ENCODE assay signal across 1 cellular context in genomic region chr7:66592597-66593146, GRCh38.
A peak's percentile ranks its signal among the peaks of the same experiment; 100 is the strongest.
TF ChIP-seq lines count a peak whose summit lies in the region.

No MANE protein-coding gene starts in this region.

TF ChIP-seq in HepG2, 621 proteins besides CTCF, POLR2A, EP300 and RAD21:
- TF ChIP-seq ZNF276 (CRISPR knock-in tag; IDR thresholded peaks at IDR 0.05; ENCODE audit: low read depth), result 0 out of 2 replicates have a peak, but pooled peaks have one; percentile 9
- 0 out of 2 replicates have a peak, but pooled peaks have one; percentile 1 for TF ChIP-seq ZNF589 (CRISPR knock-in tag; conservative IDR thresholded peaks at IDR 0.05)
- TF ChIP-seq NAIF1 (CRISPR knock-in tag; IDR thresholded peaks at IDR 0.05; ENCODE audit: borderline replicate concordance), result 0 out of 2 replicates have a peak, but pooled peaks have one; percentile 41
- peak; percentile 20 for TF ChIP-seq ZNF770 (CRISPR knock-in tag; IDR thresholded peaks at IDR 0.05)
- TF ChIP-seq GATAD2A (CRISPR knock-in tag; IDR thresholded peaks at IDR 0.05), result 0 out of 2 replicates have a peak, but pooled peaks have one; percentile 2
- TF ChIP-seq HNF1B (CRISPR knock-in tag; IDR thresholded peaks at IDR 0.05), result 0 out of 2 replicates have a peak, but pooled peaks have one; percentile 0
- TF ChIP-seq IKZF5 (CRISPR knock-in tag; IDR thresholded peaks at IDR 0.05), result 0 out of 2 replicates have a peak, but pooled peaks have one; percentile 1
- 0 out of 2 replicates have a peak, but pooled peaks have one; percentile 6 for TF ChIP-seq ZNF205 (CRISPR knock-in tag; IDR thresholded peaks at IDR 0.05)
- peak; percentile 15; the same call in 1 of the 2 replicates for TF ChIP-seq ESRRA (CRISPR knock-in tag; IDR thresholded peaks at IDR 0.05; ENCODE audit: low read depth)
- peak; percentile 6; the same call in 1 of the 2 replicates for TF ChIP-seq ZNF556 (CRISPR knock-in tag; IDR thresholded peaks at IDR 0.05; ENCODE audit: borderline replicate concordance)
- TF ChIP-seq ATF1 (CRISPR knock-in tag; IDR thresholded peaks at IDR 0.05), result 0 out of 2 replicates have a peak, but pooled peaks have one; percentile 41
- 0 out of 2 replicates have a peak, but pooled peaks have one; percentile 15 for TF ChIP-seq PHF21A (CRISPR knock-in tag; IDR thresholded peaks at IDR 0.05)
- peak; percentile 29; the same call in 1 of the 2 replicates for TF ChIP-seq NR2C2 (CRISPR knock-in tag; IDR thresholded peaks at IDR 0.05; ENCODE audit: borderline replicate concordance)
- TF ChIP-seq PITX1 (CRISPR knock-in tag; IDR thresholded peaks at IDR 0.05), result 0 out of 2 replicates have a peak, but pooled peaks have one; percentile 6
- TF ChIP-seq PRMT3 (CRISPR knock-in tag; IDR thresholded peaks at IDR 0.05; ENCODE audit: borderline replicate concordance, low read depth), result 0 out of 2 replicates have a peak, but pooled peaks have one; percentile 2
- TF ChIP-seq RNF219 (CRISPR knock-in tag; IDR thresholded peaks at IDR 0.05), result 0 out of 2 replicates have a peak, but pooled peaks have one; percentile 55
